ENCODE assay signal across 16 cellular contexts in the genomic region with DNA sequence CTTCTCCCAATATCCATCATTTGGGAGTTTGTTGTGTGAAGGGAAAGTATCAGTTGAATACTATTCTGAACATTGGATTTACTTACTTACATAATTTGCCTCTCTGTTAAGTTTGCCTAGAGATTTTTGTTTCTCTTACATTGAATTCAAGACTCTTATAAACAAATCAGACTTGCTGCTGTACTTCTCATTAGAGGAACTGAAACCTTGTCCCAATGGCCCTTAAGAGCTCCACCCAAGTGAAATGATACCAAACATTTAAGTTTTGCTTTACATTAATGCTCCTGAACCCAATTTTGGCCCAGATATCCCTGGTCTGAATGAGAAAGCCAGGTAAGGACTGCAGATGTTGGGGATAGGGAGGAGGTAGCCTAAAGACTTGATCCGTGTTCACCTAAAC. TPM values are rescaled to one million over a fixed set of nuclear protein-coding genes. Genes with fewer than 3 reads are reported as not detected.
DNase-seq lines count a peak whose midpoint lies in the region; ATAC-seq, FAIRE-seq and TF ChIP-seq lines count a peak whose summit lies in the region.
"Had no signal": no experiment of that assay in that cellular context is flagged by ENCODE, and none has a peak within 500 bp of the region (broad histone marks: within the 10 kb centered on the region; RNA-seq: fewer than 3 reads in every experiment).

No MANE protein-coding gene starts in this region.

- H3K4me3 ChIP-seq in kidney (ENCODE audit: low read length in 2 of 2) = no peak overlapping the region
- H3K4me3 ChIP-seq: BLaER1 treated with 17β-estradiol and CSF1 and Interleukin-3, amounts not matched to agents 10 nM and 100 nM; skin epidermis; upper lobe of left lung had no signal

- TF ChIP-seq CTCF in kidney (IDR thresholded peaks at IDR 0.05; ENCODE audit: borderline replicate concordance, extremely low read depth, insufficient read depth) = no peak

- H3K9me3 ChIP-seq in kidney (ENCODE audit: control insufficient read depth in 1 of 2, low read length in 2 of 2) = peaks cover 0 to 4% of the 10 kb centered on the region in 2 donors

- DNase-seq in NOMO-1 (lab: John Stamatoyannopoulos, UW; ENCODE audit: unreplicated experiment in 2 of 2) (peak; percentile 52 to 86), middle frontal gyrus (ENCODE audit: extremely low spot score, low spot score) (no peak), anterior cingulate cortex (lab: John Stamatoyannopoulos, UW) (no peak), NCI-H1694 treated with DMSO at 0.1 percent for 48 hours (lab: John Stamatoyannopoulos, UW) (no peak), kidney (no peak)
- DNase-seq: NCI-H1930, T-helper 1 cell, upper lobe of left lung had no signal

- H3K36me3 ChIP-seq in kidney (ENCODE audit: control insufficient read depth in 1 of 2, insufficient read depth in 2 of 2, low read length in 2 of 2) = no peaks in the 10 kb centered on the region
- H3K36me3 ChIP-seq: BLaER1 treated with 17β-estradiol and CSF1 and Interleukin-3, amounts not matched to agents 10 nM and 100 nM; upper lobe of left lung had no signal

- ATAC-seq in GM18858 (IDR thresholded peaks at IDR 0.05; ENCODE audit: unreplicated experiment) (peak; percentile 42), GM21526 (IDR thresholded peaks at IDR 0.05; ENCODE audit: low FRiP score, unreplicated experiment) (peak; percentile 72), HG03097 (IDR thresholded peaks at IDR 0.05; ENCODE audit: low FRiP score, unreplicated experiment) (peak; percentile 37)

- H3K4me1 ChIP-seq in kidney (ENCODE audit: control insufficient read depth in 1 of 2, insufficient read depth in 1 of 2, low read depth in 1 of 2, low read length in 2 of 2) = peaks cover 0 to 4% of the 10 kb centered on the region in 2 donors

- no peak overlapping the region for H3K27ac ChIP-seq in kidney (ENCODE audit: low read depth in 2 of 2, low read length in 2 of 2)
- H3K27ac ChIP-seq: skin epidermis, upper lobe of left lung had no signal

- intact Hi-C loops in kidney (cut with DNase I) = no loop called here

- no peak for FAIRE-seq in kidney (lab: Jason Lieb, UNC)
- FAIRE-seq: islet of Langerhans had no signal

- H3K9ac ChIP-seq in kidney (ENCODE audit: low read length in 2 of 2) = no peak overlapping the region
- H3K9ac ChIP-seq: BLaER1 treated with 17β-estradiol and CSF1 and Interleukin-3, amounts not matched to agents 10 nM and 100 nM had no signal

RNA-seq across cellular contexts. Expression of gene HAND2, which starts 32.0 kb away (rescaled TPM):
- 0.31 TPM for total RNA-seq in kidney
- not detected for polyA plus RNA-seq in kidney (ENCODE audit: insufficient read depth, low read depth, low replicate concordance)
- total RNA-seq: HT-29 had no signal
- polyA plus RNA-seq: neural cell had no signal

Comparison
In these comparisons a context has a peak if more than half of its experiments do, and no peak if none do; other contexts are left out.
1. DNase-seq: peak in NOMO-1 (2 of 2); none in middle frontal gyrus (single experiment), anterior cingulate cortex (0 of 58), NCI-H1694 treated with DMSO at 0.1 percent for 48 hours (single experiment) and kidney (single experiment).
2. Peak in every context shown above with its lines, with median percentiles within 50 percentile points of each other: ATAC-seq.